ENCODE assay signal across 16 cellular contexts in the genomic region with DNA sequence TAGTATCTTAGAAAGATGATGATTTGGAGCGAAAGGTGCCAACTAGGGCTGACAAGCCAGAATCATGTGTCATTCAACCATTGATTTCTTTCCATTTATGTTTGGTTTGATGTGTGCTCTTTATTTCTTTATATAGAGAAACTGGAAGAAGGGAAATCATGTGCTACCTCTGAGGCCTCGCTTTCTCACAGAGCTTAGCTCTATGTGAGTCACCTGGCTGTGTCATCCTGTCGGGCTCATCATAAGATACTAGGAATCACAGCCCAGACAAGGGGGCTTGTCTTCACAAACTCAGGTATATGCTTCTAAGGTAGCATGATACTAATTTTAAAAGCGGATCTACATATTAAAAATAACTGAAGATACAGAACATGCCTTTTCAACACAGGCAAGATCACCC.
A peak's percentile ranks its signal among the peaks of the same experiment; 100 is the strongest.
DNase-seq lines count a peak whose midpoint lies in the region; ATAC-seq, FAIRE-seq and TF ChIP-seq lines count a peak whose summit lies in the region.
"Had no signal": no experiment of that assay in that cellular context is flagged by ENCODE, and none has a peak within 500 bp of the region (broad histone marks: within the 10 kb centered on the region; RNA-seq: fewer than 3 reads in every experiment).

No MANE protein-coding gene starts in this region.

- intact Hi-C loops in Right ventricle myocardium inferior (cut with DNase I): no loop called here

- ATAC-seq in Right ventricle myocardium inferior: no peak
- ATAC-seq: sciatic nerve had no signal

- no peak overlapping the region for H2AK5ac ChIP-seq in H1 (ENCODE audit: low read depth, low read length)

- H3K27ac ChIP-seq in OCI-LY3 (ENCODE audit: low read length) (peak overlapping the region; percentile 77), H1 (ENCODE audit: low read depth, low read length) (no peak overlapping the region), substantia nigra (ENCODE audit: low read depth, low read length, poor library complexity, severe bottlenecking) (peak overlapping the region; percentile 74)

- no peaks in the 10 kb centered on the region for H3K36me3 ChIP-seq in OCI-LY3 (replicated peaks; ENCODE audit: low read depth, low read length)
- H3K36me3 ChIP-seq in H1 (ENCODE audit: control insufficient read depth in 2 of 4, insufficient read depth in 4 of 4, low read length in 3 of 4): 0 out of 8 replicates have a peak, but pooled peaks cover 0 to 2% (median 0%) of the 10 kb centered on the region in 4 experiments

- no peak overlapping the region for H4K91ac ChIP-seq in H1 (replicated peaks; ENCODE audit: insufficient read length, low read length)

- H3K14ac ChIP-seq in H1 (ENCODE audit: insufficient read length): no peak overlapping the region

- H3K23me2 ChIP-seq in H1 (ENCODE audit: low read depth, low read length): no peaks in the 10 kb centered on the region

- H4K20me1 ChIP-seq in OCI-LY3 (ENCODE audit: insufficient read depth, low read length) (no peaks in the 10 kb centered on the region), H1 (replicated peaks in 1 of 2; ENCODE audit: control insufficient read depth in 1 of 2, insufficient read depth in 2 of 2, low read length in 2 of 2) (no peaks in the 10 kb centered on the region)

- H3K79me2 ChIP-seq in OCI-LY3 (ENCODE audit: low read length): peaks cover 17% of the 10 kb centered on the region
- H3K79me2 ChIP-seq in H1 (ENCODE audit: control insufficient read depth in 1 of 2, insufficient read depth in 2 of 2, low read length in 2 of 2): peaks cover 0 to 89% of the 10 kb centered on the region in 2 experiments; a peak in 3 of 4 replicates

- H3K9me3 ChIP-seq in OCI-LY3 (ENCODE audit: insufficient read depth, low read length): no peaks in the 10 kb centered on the region
- H3K9me3 ChIP-seq in H1 (ENCODE audit: insufficient read depth in 2 of 2, low read depth in 1 of 2, low read length in 1 of 2): no peaks in the 10 kb centered on the region

- no peak overlapping the region for H3K4ac ChIP-seq in H1 (replicated peaks; ENCODE audit: insufficient read length, low read depth, low read length)

- CTCF ChIA-PET in H1 (lab: Charles Lee; ENCODE audit: partially characterized antibody): interaction anchor here (0.7 to 1.9 kb wide), 5 partner anchors 8 to 142 kb away, joined by 3 to 6 read pairs (median 5); no protein-coding TSS in a partner anchor

- TF ChIP-seq RAD21 in H1 (IDR thresholded peaks at IDR 0.05 in 1 of 2, conservative IDR thresholded peaks at IDR 0.05 in 1 of 2; ENCODE audit: low read depth in 2 of 2, low read length in 2 of 2): no peak

- H2AFZ ChIP-seq in OCI-LY3 (ENCODE audit: low read depth, low read length): peak overlapping the region; percentile 72
- H2AFZ ChIP-seq in H1 (ENCODE audit: low read length): no peak overlapping the region

- H3K18ac ChIP-seq in H1 (ENCODE audit: extremely low read depth, low read length): no peak overlapping the region

- no peak overlapping the region for H2BK15ac ChIP-seq in H1 (ENCODE audit: low read length)

- H2BK5ac ChIP-seq in H1 (ENCODE audit: low read depth, low read length): no peak overlapping the region

- H3K4me3 ChIP-seq in OCI-LY3 (ENCODE audit: low read length): peak overlapping the region; percentile 63
- no peak overlapping the region for H3K4me3 ChIP-seq in H1 (ENCODE audit: extremely low read depth in 1 of 4, insufficient read depth in 2 of 4, low read depth in 3 of 4, low read length in 4 of 4)

- H2BK120ac ChIP-seq in H1 (replicated peaks; ENCODE audit: low read depth, low read length): no peak overlapping the region

- H3K4me2 ChIP-seq in OCI-LY3 (ENCODE audit: low read length) (peak overlapping the region; percentile 89), H1 (ENCODE audit: insufficient read depth in 1 of 2, low read depth in 2 of 2, low read length in 2 of 2) (no peak overlapping the region)

- no peak overlapping the region for H3K23ac ChIP-seq in H1 (ENCODE audit: insufficient read length)

- H2BK12ac ChIP-seq in H1 (ENCODE audit: low read depth, low read length): no peak overlapping the region

- H3K9ac ChIP-seq in OCI-LY3 (ENCODE audit: low read length) (peak overlapping the region; percentile 56), H1 (replicated peaks in 1 of 4; ENCODE audit: extremely low read depth in 1 of 4, low read depth in 3 of 4, low read length in 3 of 4) (no peak overlapping the region)

- WGBS in H1 (ENCODE audit: extremely low coverage in 1 of 2, insufficient coverage in 1 of 2, insufficient read length in 1 of 2, insufficient replicate concordance in 2 of 2, low coverage in 1 of 2, low lambda C conversion rate in 2 of 2, missing lambda C conversion rate in 1 of 2), 2 experiments: 64% methylated on average over 4 of the region's 4 CpGs; no CpG with 5 or more reads in 1 of the 2 experiments

- no peak overlapping the region for H4K8ac ChIP-seq in H1 (ENCODE audit: extremely low read depth, insufficient read depth, low read length)

- H3K4me1 ChIP-seq in OCI-LY3 (ENCODE audit: low read length) (peaks cover 13% of the 10 kb centered on the region), H1 (replicated peaks in 1 of 4; ENCODE audit: control insufficient read depth in 3 of 4, insufficient read depth in 4 of 4, low read length in 3 of 4) (peaks cover 0 to 4% (median 2%) of the 10 kb centered on the region in 4 experiments; a peak in 2 of 7 replicates)

- TF ChIP-seq CTCF in OCI-LY3 (IDR thresholded peaks at IDR 0.05; ENCODE audit: low read depth, low read length) (no peak), H1 (IDR thresholded peaks at IDR 0.05; ENCODE audit: control extremely low read depth in 1 of 3, insufficient read depth in 1 of 3, low read depth in 1 of 3, low read length in 3 of 3) (no peak)

- H2BK20ac ChIP-seq in H1 (ENCODE audit: low read length): no peak overlapping the region

- FAIRE-seq in H1 (lab: Jason Lieb, UNC): peak; percentile 48
- FAIRE-seq: D721Med had no signal

- POLR2A ChIA-PET in H1 (lab: Charles Lee; ENCODE audit: partially characterized antibody): no interaction called here

- peak; percentile 7 for DNase-seq in stimulated activated CD4-positive, alpha-beta T cell treated with anti-CD3 and anti-CD28 coated beads, Interleukin-15, amount 100 ng/mL, for 24 hours
- no peak for DNase-seq in stimulated activated CD4-positive, alpha-beta T cell treated with anti-CD3 and anti-CD28 coated beads, Interleukin-4, amount 100 ng/mL, for 24 hours
- no peak for DNase-seq in H1 (ENCODE audit: low read depth in 1 of 2, low spot score in 2 of 2)
- DNase-seq in substantia nigra (lab: John Stamatoyannopoulos, UW): no peak
- no peak for DNase-seq in iPS-NIHi11 (ENCODE audit: low spot score)
- DNase-seq in NCI-H1436 treated with DMSO at 0.1 percent for 48 hours (lab: John Stamatoyannopoulos, UW): no peak
- no peak for DNase-seq in Right ventricle myocardium inferior (ENCODE audit: missing footprints)
- DNase-seq: AML-193, aorta, dermis blood vessel endothelial cell, NCI-H1105, NCI-H2227 treated with DMSO at 0.1 percent for 48 hours, SW 1271 had no signal

- no peak for TF ChIP-seq POLR2A in H1 (IDR thresholded peaks at IDR 0.05; ENCODE audit: control extremely low read depth in 1 of 2, low read depth in 2 of 2, low read length in 2 of 2)

- H3K79me1 ChIP-seq in H1 (ENCODE audit: low read depth, low read length): no peaks in the 10 kb centered on the region

- no peak overlapping the region for H3K56ac ChIP-seq in H1 (replicated peaks; ENCODE audit: insufficient read length, low read depth, low read length)

- TF ChIP-seq EP300 in H1 (IDR thresholded peaks at IDR 0.05; ENCODE audit: borderline replicate concordance in 1 of 2, low read depth in 2 of 2, low read length in 2 of 2): no peak

- no peak overlapping the region for H4K5ac ChIP-seq in H1 (ENCODE audit: insufficient read length, low read depth, low read length)

- no peaks in the 10 kb centered on the region for H3K27me3 ChIP-seq in OCI-LY3 (ENCODE audit: low read depth, low read length)
- no peaks in the 10 kb centered on the region for H3K27me3 ChIP-seq in H1 (replicated peaks in 1 of 4; ENCODE audit: control insufficient read depth in 3 of 4, extremely low read depth in 1 of 4, insufficient read depth in 3 of 4, low read length in 3 of 4)

TF ChIP-seq in H1, 55 proteins besides CTCF, POLR2A, EP300 and RAD21:
- TF ChIP-seq CHD1 (IDR thresholded peaks at IDR 0.05; ENCODE audit: low read depth, low read length) (no peak), ASH2L (IDR thresholded peaks at IDR 0.05; ENCODE audit: low read length) (no peak), SAP30 (IDR thresholded peaks at IDR 0.05; ENCODE audit: insufficient read depth, insufficient replicate concordance, low read length) (no peak), FOSL1 (IDR thresholded peaks at IDR 0.05; ENCODE audit: insufficient read depth, low read depth, low read length) (no peak), CEBPB (IDR thresholded peaks at IDR 0.05; ENCODE audit: low read depth, low read length) (no peak), GTF2F1 (IDR thresholded peaks at IDR 0.05; ENCODE audit: borderline replicate concordance, low read depth, low read length) (no peak), ZNF274 (IDR thresholded peaks at IDR 0.05; ENCODE audit: borderline replicate concordance, extremely low read depth, low read length) (no peak), JUN (IDR thresholded peaks at IDR 0.05; ENCODE audit: low read depth, low read length) (no peak), MAFK (IDR thresholded peaks at IDR 0.05; ENCODE audit: low read depth, low read length) (no peak), RXRA (IDR thresholded peaks at IDR 0.05; ENCODE audit: insufficient read depth, low read depth, low read length) (no peak), EZH2 (IDR thresholded peaks at IDR 0.05; ENCODE audit: low read depth, low read length, severe bottlenecking) (no peak), POU5F1 (IDR thresholded peaks at IDR 0.05; ENCODE audit: low read depth, low read length) (no peak), KDM5A (IDR thresholded peaks at IDR 0.05; ENCODE audit: low read length) (no peak), BACH1 (IDR thresholded peaks at IDR 0.05; ENCODE audit: low read length) (no peak), ATF2 (IDR thresholded peaks at IDR 0.05; ENCODE audit: low read length) (no peak), SUZ12 (IDR thresholded peaks at IDR 0.05; ENCODE audit: low read length) (no peak), CBX5 (IDR thresholded peaks at IDR 0.05; ENCODE audit: low read depth, low read length) (no peak), SP2 (IDR thresholded peaks at IDR 0.05; ENCODE audit: low read length) (no peak)
